Comparison of ENCODE assay signal across 8 cellular contexts in genomic region chr5:144170276-144171024, GRCh38. TPM values are rescaled to one million over a fixed set of nuclear protein-coding genes. Genes with fewer than 3 reads are reported as not detected.
DNase-seq lines count a peak whose midpoint lies in the region; ATAC-seq and TF ChIP-seq lines count a peak whose summit lies in the region.

Gene KCTD16, plus strand, starts transcription at chr5:144170873.
Gene YIPF5, minus strand, starts transcription at chr5:144170659. Its CDS starts 704 bp downstream, at chr5:144169955.

- ATAC-seq in CD4-positive, CD25-positive, alpha-beta regulatory T cell (ENCODE audit: low read depth in 2 of 2) = peak; percentile 98
- ATAC-seq in GM19438 (IDR thresholded peaks at IDR 0.05; ENCODE audit: low read depth, unreplicated experiment) (peak; percentile 99), HG03571 (IDR thresholded peaks at IDR 0.05; ENCODE audit: unreplicated experiment) (peak; percentile 100)

- peak within 1 kb of the TSS; percentile 80 to 88 for H3K9ac ChIP-seq in liver (ENCODE audit: low read depth in 1 of 2, low read length in 2 of 2)

- H3K27ac ChIP-seq in CD4-positive, CD25-positive, alpha-beta regulatory T cell (ENCODE audit: insufficient read depth, low read length, poor library complexity, severe bottlenecking) = peak within 1 kb of the TSS; percentile 91
- H3K27ac ChIP-seq in dorsolateral prefrontal cortex = peak within 1 kb of the TSS in 53 of 59 donors; percentile 7 to 86 (median 63)
- H3K27ac ChIP-seq in liver (ENCODE audit: low read depth in 1 of 2, low read length in 2 of 2) = peak within 1 kb of the TSS; percentile 65 to 73

- intact Hi-C loops in dorsolateral prefrontal cortex (cut with DNase I) = no loop called here

- H3K4me3 ChIP-seq in CD4-positive, CD25-positive, alpha-beta regulatory T cell (ENCODE audit: low read depth, low read length) = peak within 1 kb of the TSS; percentile 93
- peak within 1 kb of the TSS; percentile 62 to 100 (median 92) for H3K4me3 ChIP-seq in dorsolateral prefrontal cortex
- H3K4me3 ChIP-seq in liver (ENCODE audit: low read depth in 1 of 3, low read length in 3 of 3) = peak within 1 kb of the TSS; percentile 76 to 98 (median 77)

- TF ChIP-seq RAD21 in liver (IDR thresholded peaks at IDR 0.05) = no peak

- peaks cover 4% of the 10 kb centered on the region for H3K27me3 ChIP-seq in CD4-positive, CD25-positive, alpha-beta regulatory T cell (ENCODE audit: control insufficient read depth, insufficient read depth, low read length)
- H3K27me3 ChIP-seq in dorsolateral prefrontal cortex (no peaks in the 10 kb centered on the region), liver (ENCODE audit: control insufficient read depth in 4 of 4, insufficient read depth in 4 of 4, low read length in 3 of 4) (no peaks in the 10 kb centered on the region)

- H3K9me3 ChIP-seq in CD4-positive, CD25-positive, alpha-beta regulatory T cell (ENCODE audit: control insufficient read depth in 2 of 2, low read length in 2 of 2) = no peaks in the 10 kb centered on the region
- peaks cover 0 to 3% (median 0%) of the 10 kb centered on the region in 4 donors for H3K9me3 ChIP-seq in liver (ENCODE audit: control insufficient read depth in 4 of 4, low read length in 3 of 4)

- H3K9me3 Mint-ChIP-seq in CD4-positive, CD25-positive, alpha-beta regulatory T cell = no peaks in the 10 kb centered on the region

- H3K27me3 Mint-ChIP-seq in CD4-positive, CD25-positive, alpha-beta regulatory T cell = peaks cover 6% of the 10 kb centered on the region

- peak; percentile 95 to 99 (median 97) for DNase-seq in CD4-positive, CD25-positive, alpha-beta regulatory T cell
- DNase-seq in NCI-H774 (lab: John Stamatoyannopoulos, UW) (peak; percentile 96), dorsolateral prefrontal cortex (peak; percentile 89 to 96 (median 94))
- DNase-seq in activated CD4-positive, alpha-beta T cell treated with anti-CD3 and anti-CD28 coated beads, Interleukin-2, amount 50 U/mL, for 48 hours = peak; percentile 96 to 97
- DNase-seq in stimulated activated CD4-positive, alpha-beta T cell treated with anti-CD3 and anti-CD28 coated beads, Interleukin-4, amount 100 ng/mL, for 1 hour = peak; percentile 97

- peak within 1 kb of the TSS; percentile 96 to 98 (median 97) for H3K27ac Mint-ChIP-seq in CD4-positive, CD25-positive, alpha-beta regulatory T cell

- H3K4me1 ChIP-seq in CD4-positive, CD25-positive, alpha-beta regulatory T cell (ENCODE audit: control insufficient read depth, insufficient read depth, low read length, poor library complexity, severe bottlenecking) = peaks cover 31% of the 10 kb centered on the region
- H3K4me1 ChIP-seq in liver (ENCODE audit: control insufficient read depth in 4 of 4, insufficient read depth in 4 of 4, low read length in 3 of 4) = peaks cover 0 to 23% (median 15%) of the 10 kb centered on the region in 4 donors

- peaks cover 16% of the 10 kb centered on the region for H3K36me3 ChIP-seq in CD4-positive, CD25-positive, alpha-beta regulatory T cell (ENCODE audit: control insufficient read depth, insufficient read depth, low read length)
- peaks cover 0 to 5% (median 3%) of the 10 kb centered on the region in 4 donors for H3K36me3 ChIP-seq in liver (ENCODE audit: control insufficient read depth in 4 of 4, insufficient read depth in 3 of 4, low read depth in 1 of 4, low read length in 3 of 4)

- under 1% methylated on average over 39 of the region's 39 CpGs for WGBS in liver

- TF ChIP-seq CTCF in dorsolateral prefrontal cortex (IDR thresholded peaks at IDR 0.05 in 54 of 56, conservative IDR thresholded peaks at IDR 0.05 in 2 of 56; ENCODE audit: low read depth in 1 of 56, partially characterized antibody in 56 of 56) = peak in 26 of 56 donors; percentile 8 to 54 (median 25)
- TF ChIP-seq CTCF in liver (IDR thresholded peaks at IDR 0.05; ENCODE audit: low read depth, low read length, missing input control) = no peak

- H3K4me1 Mint-ChIP-seq in CD4-positive, CD25-positive, alpha-beta regulatory T cell = peaks cover 32 to 52% (median 37%) of the 10 kb centered on the region in 4 donors

- peak within 1 kb of the TSS; percentile 89 to 99 (median 91) for H3K4me3 Mint-ChIP-seq in CD4-positive, CD25-positive, alpha-beta regulatory T cell

- H3K36me3 Mint-ChIP-seq in CD4-positive, CD25-positive, alpha-beta regulatory T cell = peaks cover 17% of the 10 kb centered on the region

TF ChIP-seq in liver, 16 proteins besides CTCF, POLR2A, EP300 and RAD21:
- TF ChIP-seq REST (IDR thresholded peaks at IDR 0.05) = peak; percentile 63
- TF ChIP-seq ATF3 (IDR thresholded peaks at IDR 0.05) = no peak
- peak; percentile 50 to 74 for TF ChIP-seq HNF4A (conservative IDR thresholded peaks at IDR 0.05)
- peak; percentile 70 to 94 for TF ChIP-seq GABPA (IDR thresholded peaks at IDR 0.05 in 1 of 2, conservative IDR thresholded peaks at IDR 0.05 in 1 of 2)
- peak; percentile 68 for TF ChIP-seq MAX (IDR thresholded peaks at IDR 0.05)
- TF ChIP-seq TAF1 (conservative IDR thresholded peaks at IDR 0.05) = peak; percentile 48
- peak; percentile 4 to 27 for TF ChIP-seq RXRA (IDR thresholded peaks at IDR 0.05)
- no peak for TF ChIP-seq JUND (IDR thresholded peaks at IDR 0.05)
- no peak for TF ChIP-seq HNF4G (IDR thresholded peaks at IDR 0.05)
- peak; percentile 90 to 97 for TF ChIP-seq EGR1 (IDR thresholded peaks at IDR 0.05; ENCODE audit: low read depth in 2 of 2)
- no peak for TF ChIP-seq NR2F2 (IDR thresholded peaks at IDR 0.05)
- peak; percentile 48 for TF ChIP-seq YY1 (IDR thresholded peaks at IDR 0.05)
- TF ChIP-seq SP1 (IDR thresholded peaks at IDR 0.05) = peak; percentile 64
- peak; percentile 24 for TF ChIP-seq FOXA1 (IDR thresholded peaks at IDR 0.05)
- peak; percentile 37 for TF ChIP-seq ZBTB33 (IDR thresholded peaks at IDR 0.05)
- TF ChIP-seq FOXA2 (IDR thresholded peaks at IDR 0.05) = no peak

RNA-seq across cellular contexts. Expression of gene KCTD16, which starts in this region (rescaled TPM):
- not detected for total RNA-seq in CD4-positive, CD25-positive, alpha-beta regulatory T cell
- under 1 TPM in 1 of 4 donors, not detected in 3; 0.44 TPM for polyA plus RNA-seq in CD4-positive, CD25-positive, alpha-beta regulatory T cell
- total RNA-seq in dorsolateral prefrontal cortex (10 to 100 TPM; 21.1 to 86.8 (median 58.6) TPM), liver (under 1 TPM; under 0.01 to 0.05 TPM)
- polyA plus RNA-seq in liver = under 1 TPM in 1 of 2 donors, not detected in 1; 0.01 TPM

RNA-seq across cellular contexts. Expression of gene YIPF5, which starts in this region (rescaled TPM):
- total RNA-seq in CD4-positive, CD25-positive, alpha-beta regulatory T cell = 45.4 TPM
- polyA plus RNA-seq in CD4-positive, CD25-positive, alpha-beta regulatory T cell = 100 to 1,000 TPM in 1 of 4 donors, 10 to 100 TPM in 3; 63.6 to 104 (median 75.8) TPM
- 10 to 100 TPM; 17.9 to 67.8 (median 46.1) TPM for total RNA-seq in dorsolateral prefrontal cortex
- 10 to 100 TPM; 19.6 to 43.1 TPM for total RNA-seq in liver
- 10 to 100 TPM; 18.7 to 21.5 TPM for polyA plus RNA-seq in liver

Comparison
In these comparisons a context has a peak if more than half of its experiments do, and no peak if none do; other contexts are left out.
1. Peak in every context shown above with its lines: DNase-seq, ATAC-seq, H3K4me3 ChIP-seq and H3K27ac ChIP-seq.
2. RNA of gene KCTD16 (total RNA-seq): 21.1 to 86.8 TPM in dorsolateral prefrontal cortex; under 0.01 to 0.05 TPM in liver and not detected in CD4-positive, CD25-positive, alpha-beta regulatory T cell (single experiment); every median in the first group is over 10 times any median in the second.